1 cellular context compared by ENCODE assay signal in genomic region chr4:101415962-101416361, GRCh38.
TF ChIP-seq lines count a peak whose summit lies in the region.

No MANE protein-coding gene starts in this region.

TF ChIP-seq in HepG2, 621 proteins besides CTCF, POLR2A, EP300 and RAD21 (continued from another document):
- TF ChIP-seq ZBTB40 (IDR thresholded peaks at IDR 0.05) (no peak), ZBTB40 (CRISPR knock-in tag; IDR thresholded peaks at IDR 0.05) (no peak), CC2D1A (CRISPR knock-in tag; IDR thresholded peaks at IDR 0.05) (no peak), SRY (CRISPR knock-in tag; IDR thresholded peaks at IDR 0.05) (no peak), ZNF44 (CRISPR knock-in tag; IDR thresholded peaks at IDR 0.05) (no peak), PITX1 (CRISPR knock-in tag; IDR thresholded peaks at IDR 0.05) (no peak), ZNF788 (CRISPR knock-in tag; IDR thresholded peaks at IDR 0.05; ENCODE audit: borderline replicate concordance) (no peak), KDM6A (CRISPR knock-in tag; IDR thresholded peaks at IDR 0.05; ENCODE audit: low read depth) (no peak), ZNF556 (CRISPR knock-in tag; IDR thresholded peaks at IDR 0.05; ENCODE audit: borderline replicate concordance) (no peak), TRIM22 (IDR thresholded peaks at IDR 0.05) (no peak), ZNF136 (CRISPR knock-in tag; IDR thresholded peaks at IDR 0.05; ENCODE audit: low read depth) (no peak), KLF6 (CRISPR knock-in tag; IDR thresholded peaks at IDR 0.05) (no peak)
